ENCODE assay signal across 14 cellular contexts in genomic region chr4:145907827-145908226, GRCh38.
"Had no signal": no experiment of that assay in that cellular context is flagged by ENCODE, and none has a peak within 500 bp of the region (broad histone marks: within the 10 kb centered on the region; RNA-seq: fewer than 3 reads in every experiment).

No MANE protein-coding gene starts in this region.

- ATAC-seq: heart right ventricle had no signal

- H3K36me3 ChIP-seq: breast epithelium, esophagus squamous epithelium, heart right ventricle, neural progenitor cell, uterus had no signal

- H3K9me3 ChIP-seq: breast epithelium, esophagus squamous epithelium, heart right ventricle, tibial artery, uterus had no signal

- H3K9me3 Mint-ChIP-seq: activated CD4-positive, alpha-beta memory T cell treated with anti-CD3 and anti-CD28 coated beads for 36 hours; activated naive CD8-positive, alpha-beta T cell treated with anti-CD3 and anti-CD28 coated beads for 36 hours had no signal

- H2AFZ ChIP-seq: neural progenitor cell, parathyroid adenoma had no signal

- H3K4me3 Mint-ChIP-seq: activated CD4-positive, alpha-beta memory T cell treated with anti-CD3 and anti-CD28 coated beads for 36 hours; activated naive CD8-positive, alpha-beta T cell treated with anti-CD3 and anti-CD28 coated beads for 36 hours; neural progenitor cell had no signal

- H3K4me2 ChIP-seq: neural progenitor cell had no signal

- DNase-seq: activated CD4-positive, alpha-beta memory T cell treated with anti-CD3 and anti-CD28 coated beads for 36 hours; activated gamma-delta T cell; activated naive CD8-positive, alpha-beta T cell treated with anti-CD3 and anti-CD28 coated beads for 36 hours; activated T-cell treated with anti-CD3 and anti-CD28 coated beads, Interleukin-2, amount 50 U/mL, for 48 hours; anterior cingulate cortex; esophagus squamous epithelium; heart right ventricle; small intestine; T1000; tibial artery; uterus had no signal

- H3K9ac ChIP-seq: neural progenitor cell, parathyroid adenoma had no signal

- H3K27ac ChIP-seq: breast epithelium, esophagus squamous epithelium, neural progenitor cell, parathyroid adenoma, tibial artery had no signal

- H3K27ac Mint-ChIP-seq: activated CD4-positive, alpha-beta memory T cell treated with anti-CD3 and anti-CD28 coated beads for 36 hours; activated naive CD8-positive, alpha-beta T cell treated with anti-CD3 and anti-CD28 coated beads for 36 hours had no signal

- H3K4me3 ChIP-seq: breast epithelium, esophagus squamous epithelium, heart right ventricle, neural progenitor cell, tibial artery, uterus had no signal

- H3K27me3 Mint-ChIP-seq: activated CD4-positive, alpha-beta memory T cell treated with anti-CD3 and anti-CD28 coated beads for 36 hours; activated naive CD8-positive, alpha-beta T cell treated with anti-CD3 and anti-CD28 coated beads for 36 hours had no signal

- H3K4me1 ChIP-seq: breast epithelium, uterus had no signal

- H3K27me3 ChIP-seq: breast epithelium, esophagus squamous epithelium, heart right ventricle, neural progenitor cell, tibial artery, uterus had no signal
